Comparison of ENCODE assay signal across 36 cellular contexts in genomic region chr6:131898718-131899117, GRCh38. TPM values are rescaled to one million over a fixed set of nuclear protein-coding genes. Genes with fewer than 3 reads are reported as not detected.
"Had no signal": no experiment of that assay in that cellular context is flagged by ENCODE, and none has a peak within 500 bp of the region (broad histone marks: within the 10 kb centered on the region; RNA-seq: fewer than 3 reads in every experiment).

No MANE protein-coding gene starts in this region.

- H3K9me3 ChIP-seq: adrenal gland, ascending aorta, body of pancreas, breast epithelium had no signal

- ATAC-seq: activated naive CD4-positive, alpha-beta T cell treated with anti-CD3 and anti-CD28 coated beads, Interleukin-2, amount 50 U/mL, for 72 hours; activated naive CD8-positive, alpha-beta T cell treated with anti-CD3 and anti-CD28 coated beads, Interleukin-2, amount 50 U/mL, for 24 hours; activated T-cell treated with anti-CD3 and anti-CD28 coated beads, Interleukin-2, amount 50 U/mL, for 4 hours; activated T-cell treated with anti-CD3 and anti-CD28 coated beads, Interleukin-2, amount 50 U/mL, for 72 hours; activated T-helper 17 cell treated with anti-CD3 and anti-CD28 coated beads, Interleukin-2, amount 50 U/mL, for 72 hours; body of pancreas had no signal

- H3K36me3 ChIP-seq: adrenal gland, ascending aorta, brain microvascular endothelial cell, breast epithelium, cardiac muscle cell had no signal

- H3K27ac ChIP-seq: adrenal gland, ascending aorta, body of pancreas, brain microvascular endothelial cell, breast epithelium, cardiac muscle cell had no signal

- H3K4me1 ChIP-seq: adrenal gland, breast epithelium had no signal

- FAIRE-seq: astrocyte, bronchial epithelial cell had no signal

- DNase-seq: activated effector memory CD4-positive, alpha-beta T cell treated with anti-CD3 and anti-CD28 coated beads, Interleukin-2, amount 50 U/mL, for 16 hours; activated effector memory CD4-positive, alpha-beta T cell treated with Interleukin-2 at 50 U/mL for 16 hours; activated gamma-delta T cell; activated gamma-delta T cell treated with Interleukin-2 at 50 U/mL for 16 hours; activated naive CD4-positive, alpha-beta T cell; activated naive CD4-positive, alpha-beta T cell treated with anti-CD3 and anti-CD28 coated beads for 36 hours; activated naive CD4-positive, alpha-beta T cell treated with anti-CD3 and anti-CD28 coated beads, Interleukin-2, amount 10 ng/mL, durations not matched to agents 7 days and 5 days; activated naive CD4-positive, alpha-beta T cell treated with anti-CD3 and anti-CD28 coated beads, Interleukin-2, amount 50 U/mL, for 16 hours; activated naive CD4-positive, alpha-beta T cell treated with Interleukin-2 at 50 U/mL for 16 hours; activated naive CD8-positive, alpha-beta T cell treated with anti-CD3 and anti-CD28 coated beads for 36 hours; activated naive CD8-positive, alpha-beta T cell treated with anti-CD3 and anti-CD28 coated beads, Interleukin-2, amount 10 ng/mL, durations not matched to agents 7 days and 5 days; activated naive CD8-positive, alpha-beta T cell treated with anti-CD3 and anti-CD28 coated beads, Interleukin-2, amount 50 U/mL, for 24 hours; activated T-cell treated with anti-CD3 and anti-CD28 coated beads, Interleukin-2, amount 50 U/mL, for 1 hour; activated T-cell treated with anti-CD3 and anti-CD28 coated beads, Interleukin-2, amount 50 U/mL, for 24 hours; activated T-cell treated with anti-CD3 and anti-CD28 coated beads, Interleukin-2, amount 50 U/mL, for 4 hours; activated T-cell treated with anti-CD3 and anti-CD28 coated beads, Interleukin-2, amount 50 U/mL, for 48 hours; activated T-cell treated with anti-CD3 and anti-CD28 coated beads, Interleukin-2, amount 50 U/mL, for 72 hours; adrenal gland; amniotic stem cell; amygdala; anterior cingulate cortex; aorta; body of pancreas; brain microvascular endothelial cell; caudate nucleus; central memory CD4-positive, alpha-beta T cell; cerebellar nuclear complex had no signal

- H3K4me3 ChIP-seq: adrenal gland, ascending aorta, body of pancreas, breast epithelium, cardiac muscle cell had no signal

- H3K27me3 ChIP-seq: adrenal gland, ascending aorta, body of pancreas, brain microvascular endothelial cell, breast epithelium, cardiac muscle cell had no signal

RNA-seq across cellular contexts. Expression of gene CCN2, which starts 52.5 kb away (rescaled TPM):
- total RNA-seq: activated naive CD4-positive, alpha-beta T cell treated with anti-CD3 and anti-CD28 coated beads for 36 hours; activated naive CD4-positive, alpha-beta T cell treated with anti-CD3 and anti-CD28 coated beads, Interleukin-2, amount 50 U/mL, for 72 hours; activated naive CD8-positive, alpha-beta T cell treated with anti-CD3 and anti-CD28 coated beads for 36 hours; activated naive CD8-positive, alpha-beta T cell treated with anti-CD3 and anti-CD28 coated beads, Interleukin-2, amount 10 ng/mL, durations not matched to agents 7 days and 5 days; activated T-cell treated with anti-CD3 and anti-CD28 coated beads, Interleukin-2, amount 50 U/mL, for 72 hours; activated T-helper 1 cell treated with anti-CD3 and anti-CD28 coated beads, Interleukin-12 subunit alpha, Interleukin-12 subunit beta, Interleukin-2, Interleukin-4 antibody, amounts not matched to agents 30 ng/mL and 10 ng/mL and 1 ng/mL, durations not matched to agents 14 hours and 24 hours and 36 hours; activated T-helper 17 cell treated with anti-CD3 and anti-CD28 coated beads, Interleukin-2, amount 50 U/mL, for 72 hours; activated T-helper 2 cell treated with anti-CD3 and anti-CD28 coated beads, Interferon-gamma antibody, Interleukin-2, Interleukin-4, amounts not matched to agents 10 μg/mL and 5 μg/mL and 100 μg/mL, durations not matched to agents 14 hours and 24 hours and 36 hours had no signal
